16 cellular contexts compared by ENCODE assay signal in the genomic region with DNA sequence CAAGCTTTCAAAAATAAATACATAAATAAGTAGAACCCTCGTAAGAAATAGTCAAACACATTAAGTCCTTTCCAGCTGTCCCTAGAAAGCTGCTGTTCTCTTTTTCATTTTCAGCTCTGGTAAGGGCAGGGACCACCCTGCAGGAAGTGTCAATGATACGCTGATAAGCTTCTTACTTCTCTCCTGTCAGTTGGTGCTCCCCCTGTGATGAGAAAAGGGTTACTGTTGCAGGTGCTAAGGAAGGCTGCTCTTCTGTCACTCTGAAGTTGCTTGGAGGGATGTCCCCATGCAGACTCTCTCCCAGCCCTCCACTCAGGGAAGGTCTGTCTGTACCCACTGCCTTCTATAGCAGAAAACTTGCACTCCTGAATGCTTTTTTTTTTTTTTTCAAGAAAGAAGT. TPM values are rescaled to one million over a fixed set of nuclear protein-coding genes. Genes with fewer than 3 reads are reported as not detected.
DNase-seq lines count a peak whose midpoint lies in the region; TF ChIP-seq lines count a peak whose summit lies in the region.
"Had no signal": no experiment of that assay in that cellular context is flagged by ENCODE, and none has a peak within 500 bp of the region (broad histone marks: within the 10 kb centered on the region; RNA-seq: fewer than 3 reads in every experiment).

No MANE protein-coding gene starts in this region.

- H3K4me1 ChIP-seq in stomach, result peaks cover 0 to 31% (median 10%) of the 10 kb centered on the region in 4 donors
- H3K4me1 ChIP-seq: thyroid gland had no signal

- H3K27ac ChIP-seq in stomach, result peak overlapping the region in 3 of 5 donors; percentile 74 to 81 (median 78)
- H3K27ac ChIP-seq: 22Rv1, ascending aorta, thyroid gland had no signal

- WGBS in stomach, 5 donors, result 68 to 72% (median 70%) methylated on average over 2 of the region's 2 CpGs

- TF ChIP-seq EP300 in stomach (IDR thresholded peaks at IDR 0.05), result no peak

- in situ Hi-C loops in astrocyte of the spinal cord (cut with HindIII; ENCODE audit: low sequenced_read_pairs), result no loop called here

- TF ChIP-seq CTCF in astrocyte of the spinal cord (IDR thresholded peaks at IDR 0.05; ENCODE audit: low read depth, low read length) (no peak), stomach (IDR thresholded peaks at IDR 0.05) (no peak)

- H3K36me3 ChIP-seq in stomach, result no peaks in the 10 kb centered on the region
- H3K36me3 ChIP-seq: ascending aorta, spleen, thyroid gland had no signal

- intact Hi-C loops in stomach (cut with DNase I; ENCODE audit: low total_unique reads), result no loop called here

- DNase-seq in DMS53 (lab: John Stamatoyannopoulos, UW), result peak; percentile 2
- no peak for DNase-seq in DMS53 treated with DMSO at 0.1 percent for 48 hours (lab: John Stamatoyannopoulos, UW; ENCODE audit: unreplicated experiment)
- no peak for DNase-seq in astrocyte of the spinal cord (ENCODE audit: low read depth, low spot score)
- DNase-seq in iris pigment epithelial cell (ENCODE audit: low read depth), result peak; percentile 5
- no peak for DNase-seq in stomach
- DNase-seq in NCI-H2227 treated with DMSO at 0.1 percent for 48 hours (lab: John Stamatoyannopoulos, UW), result no peak
- DNase-seq in GM19240 (ENCODE audit: insufficient read length, low spot score), result no peak
- no peak for DNase-seq in DMS114 treated with DMSO at 0.1 percent for 48 hours (lab: John Stamatoyannopoulos, UW; ENCODE audit: unreplicated experiment)
- DNase-seq: immature natural killer cell; KBM-7; naive thymus-derived CD4-positive, alpha-beta T cell; NCI-H2107; spleen; thyroid gland had no signal

- no peak for TF ChIP-seq POLR2A in stomach (IDR thresholded peaks at IDR 0.05)

- peak overlapping the region; percentile 67 for H3K4me3 ChIP-seq in astrocyte of the spinal cord (ENCODE audit: low read depth, low read length)
- H3K4me3 ChIP-seq in stomach, result peak overlapping the region in 3 of 4 donors; percentile 58 to 66 (median 59)
- H3K4me3 ChIP-seq: thyroid gland had no signal

- H3K9me3 ChIP-seq in stomach, result no peaks in the 10 kb centered on the region
- H3K9me3 ChIP-seq: ascending aorta, spleen, thyroid gland had no signal

- no peaks in the 10 kb centered on the region for H3K27me3 ChIP-seq in stomach
- H3K27me3 ChIP-seq: ascending aorta, thyroid gland had no signal

RNA-seq across cellular contexts. Expression of a gene that starts 1.4 kb away (rescaled TPM):
- 10 to 100 TPM in 2 of 5 donors, 1 to 10 TPM in 2, not detected in 1; 3.5 to 94.6 (median 25.2) TPM for total RNA-seq in stomach
- 10 to 100 TPM in 2 of 3 donors, 1 to 10 TPM in 1; 2.7 to 39.7 (median 18.5) TPM for polyA plus RNA-seq in stomach
- total RNA-seq: ascending aorta had no signal
- polyA plus RNA-seq: immature natural killer cell; naive thymus-derived CD4-positive, alpha-beta T cell had no signal

RNA-seq across cellular contexts. Expression of a gene that starts 38.6 kb away (rescaled TPM):
- total RNA-seq in stomach, result 10 to 100 TPM in 2 of 5 donors, 1 to 10 TPM in 2, not detected in 1; 1.3 to 40.1 (median 13.4) TPM
- polyA plus RNA-seq in stomach, result 10 to 100 TPM in 1 of 3 donors, 1 to 10 TPM in 1, not detected in 1; 4.9 to 21.2 TPM
- total RNA-seq: ascending aorta, thyroid gland had no signal
- polyA plus RNA-seq: naive thymus-derived CD4-positive, alpha-beta T cell had no signal

RNA-seq across cellular contexts. Expression of a gene that starts 49.1 kb away (rescaled TPM):
- total RNA-seq in stomach, result 1 to 10 TPM in 1 of 5 donors, not detected in 4; 6.6 TPM
- polyA plus RNA-seq in stomach, result 1 to 10 TPM in 1 of 3 donors, not detected in 2; 2.4 TPM
- total RNA-seq: ascending aorta had no signal
- polyA plus RNA-seq: naive thymus-derived CD4-positive, alpha-beta T cell had no signal

RNA-seq across cellular contexts. Expression of a gene that starts 55.2 kb away (rescaled TPM):
- 1 to 10 TPM in 2 of 5 donors, not detected in 3; 1.4 to 5.8 TPM for total RNA-seq in stomach
- 1 to 10 TPM in 2 of 3 donors, not detected in 1; 2.4 to 3.9 TPM for polyA plus RNA-seq in stomach
- total RNA-seq: thyroid gland had no signal
- polyA plus RNA-seq: naive thymus-derived CD4-positive, alpha-beta T cell had no signal

Comparison
In these comparisons a context has a peak if more than half of its experiments do, and no peak if none do; other contexts are left out.
1. DNase-seq: peak in DMS53 (single experiment) and iris pigment epithelial cell (single experiment); none in DMS53 treated with DMSO at 0.1 percent for 48 hours (single experiment), astrocyte of the spinal cord (single experiment), stomach (single experiment), NCI-H2227 treated with DMSO at 0.1 percent for 48 hours (single experiment), GM19240 (single experiment) and DMS114 treated with DMSO at 0.1 percent for 48 hours (single experiment).